ENCODE assay signal across 23 cellular contexts in the genomic region with DNA sequence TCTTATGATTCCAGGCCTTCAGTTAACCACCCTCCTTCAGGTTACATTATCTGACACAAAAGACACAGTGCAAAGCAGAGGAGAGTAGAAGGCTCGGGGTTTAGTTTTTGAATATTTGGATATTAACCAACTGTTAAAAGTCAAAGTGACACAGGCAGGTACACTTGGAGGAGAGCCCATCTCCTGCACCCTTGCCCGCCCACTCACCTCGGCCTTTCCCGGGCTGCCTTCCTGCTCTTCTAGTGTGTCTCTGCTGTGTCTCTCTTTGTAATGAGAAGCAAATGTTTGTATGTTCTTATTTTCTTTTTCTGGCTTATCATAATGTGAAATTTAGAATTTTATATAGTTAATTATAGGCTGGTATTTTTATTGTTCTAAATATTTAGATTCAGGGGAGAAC.
"Had no signal": no experiment of that assay in that cellular context is flagged by ENCODE, and none has a peak within 500 bp of the region (broad histone marks: within the 10 kb centered on the region; RNA-seq: fewer than 3 reads in every experiment).

No MANE protein-coding gene starts in this region.

- H3K9me3 Mint-ChIP-seq: activated CD4-positive, alpha-beta T cell treated with anti-CD3 and anti-CD28 coated beads, Interleukin-2, amount 10 ng/mL, durations not matched to agents 7 days and 5 days; activated naive CD8-positive, alpha-beta T cell treated with anti-CD3 and anti-CD28 coated beads, Interleukin-2, amount 10 ng/mL, durations not matched to agents 7 days and 5 days; activated T-helper 1 cell treated with anti-CD3 and anti-CD28 coated beads, Interleukin-12 subunit alpha, Interleukin-12 subunit beta, Interleukin-2, Interleukin-4 antibody, amounts not matched to agents 30 ng/mL and 10 ng/mL and 1 ng/mL, durations not matched to agents 14 hours and 24 hours and 36 hours; nephron; stimulated activated naive B cell treated with anti-CD40 and anti-IgM and Interleukin-4, amounts not matched to agents 10 μg/mL and 1 μg/mL and 100 μg/mL, for 72 hours; T-cell; T-helper 2 cell treated with Interferon-gamma antibody and Interleukin-4, amounts not matched to agents 5 μg/mL and 100 μg/mL, for 36 hours had no signal

- H3K27me3 ChIP-seq: cardiac muscle cell, sigmoid colon had no signal

- H3K27ac Mint-ChIP-seq: activated CD4-positive, alpha-beta T cell treated with anti-CD3 and anti-CD28 coated beads, Interleukin-2, amount 10 ng/mL, durations not matched to agents 7 days and 5 days; activated CD8-positive, alpha-beta T cell treated with anti-CD3 and anti-CD28 coated beads, Interleukin-2, amount 10 ng/mL, durations not matched to agents 7 days and 5 days; activated naive CD8-positive, alpha-beta T cell treated with anti-CD3 and anti-CD28 coated beads, Interleukin-2, amount 10 ng/mL, durations not matched to agents 7 days and 5 days; activated T-helper 1 cell treated with anti-CD3 and anti-CD28 coated beads, Interleukin-12 subunit alpha, Interleukin-12 subunit beta, Interleukin-2, Interleukin-4 antibody, amounts not matched to agents 30 ng/mL and 10 ng/mL and 1 ng/mL, durations not matched to agents 14 hours and 24 hours and 36 hours; nephron; stimulated activated naive B cell treated with anti-CD40 and anti-IgM and Interleukin-4, amounts not matched to agents 10 μg/mL and 1 μg/mL and 100 μg/mL, for 72 hours; T-helper 2 cell treated with Interferon-gamma antibody and Interleukin-4, amounts not matched to agents 5 μg/mL and 100 μg/mL, for 36 hours had no signal

- H3K9me3 ChIP-seq: left ventricle myocardium inferior, sigmoid colon had no signal

- H3K4me1 ChIP-seq: left ventricle myocardium inferior had no signal

- H3K4me1 Mint-ChIP-seq: nephron had no signal

- H3K27me3 Mint-ChIP-seq: activated CD4-positive, alpha-beta T cell treated with anti-CD3 and anti-CD28 coated beads, Interleukin-2, amount 10 ng/mL, durations not matched to agents 7 days and 5 days; activated naive CD8-positive, alpha-beta T cell treated with anti-CD3 and anti-CD28 coated beads, Interleukin-2, amount 10 ng/mL, durations not matched to agents 7 days and 5 days; stimulated activated naive B cell treated with anti-CD40 and anti-IgM and Interleukin-4, amounts not matched to agents 10 μg/mL and 1 μg/mL and 100 μg/mL, for 72 hours; T-cell had no signal

- DNase-seq: activated CD4-positive, alpha-beta T cell treated with anti-CD3 and anti-CD28 coated beads, Interleukin-2, amount 10 ng/mL, durations not matched to agents 7 days and 5 days; activated CD4-positive, CD25-positive, alpha-beta regulatory T cell treated with anti-CD3 and anti-CD28 coated beads, Interleukin-2, amount 50 U/mL, for 72 hours; activated CD8-positive, alpha-beta T cell treated with anti-CD3 and anti-CD28 coated beads, Interleukin-2, amount 10 ng/mL, durations not matched to agents 7 days and 5 days; activated naive CD8-positive, alpha-beta T cell treated with anti-CD3 and anti-CD28 coated beads, Interleukin-2, amount 10 ng/mL, durations not matched to agents 7 days and 5 days; amygdala; foreskin melanocyte; kidney glomerular epithelial cell; left ventricle myocardium inferior; mammary epithelial cell; nucleus accumbens; posterior cingulate gyrus; sigmoid colon; stimulated activated CD4-positive, alpha-beta T cell treated with anti-CD3 and anti-CD28 coated beads, Interleukin-15, amount 100 ng/mL, for 24 hours; stimulated activated naive B cell treated with anti-CD40 and anti-IgM and Interleukin-4, amounts not matched to agents 10 μg/mL and 1 μg/mL and 100 μg/mL, for 72 hours; T-cell; trophoblast cell; WERI-Rb-1 had no signal

- ATAC-seq: activated CD8-positive, alpha-beta T cell treated with anti-CD3 and anti-CD28 coated beads, Interleukin-2, amount 10 ng/mL, durations not matched to agents 7 days and 5 days; esophagus mucosa; stimulated activated naive B cell treated with anti-CD40 and anti-IgM and Interleukin-4, amounts not matched to agents 10 μg/mL and 1 μg/mL and 100 μg/mL, for 72 hours; T-cell had no signal

- H3K27ac ChIP-seq: cardiac muscle cell, left ventricle myocardium inferior, sigmoid colon, WERI-Rb-1 had no signal

- H3K4me3 Mint-ChIP-seq: activated CD4-positive, alpha-beta T cell treated with anti-CD3 and anti-CD28 coated beads, Interleukin-2, amount 10 ng/mL, durations not matched to agents 7 days and 5 days; activated CD8-positive, alpha-beta T cell treated with anti-CD3 and anti-CD28 coated beads, Interleukin-2, amount 10 ng/mL, durations not matched to agents 7 days and 5 days; activated naive CD8-positive, alpha-beta T cell treated with anti-CD3 and anti-CD28 coated beads, Interleukin-2, amount 10 ng/mL, durations not matched to agents 7 days and 5 days; activated T-helper 1 cell treated with anti-CD3 and anti-CD28 coated beads, Interleukin-12 subunit alpha, Interleukin-12 subunit beta, Interleukin-2, Interleukin-4 antibody, amounts not matched to agents 30 ng/mL and 10 ng/mL and 1 ng/mL, durations not matched to agents 14 hours and 24 hours and 36 hours; nephron; stimulated activated naive B cell treated with anti-CD40 and anti-IgM and Interleukin-4, amounts not matched to agents 10 μg/mL and 1 μg/mL and 100 μg/mL, for 72 hours; T-helper 2 cell treated with Interferon-gamma antibody and Interleukin-4, amounts not matched to agents 5 μg/mL and 100 μg/mL, for 36 hours had no signal

- H3K4me3 ChIP-seq: cardiac muscle cell, left ventricle myocardium inferior, sigmoid colon, smooth muscle cell had no signal

- H3K36me3 ChIP-seq: cardiac muscle cell had no signal
